8 cellular contexts compared by ENCODE assay signal in genomic region chr1:208177656-208178055, GRCh38.
DNase-seq lines count a peak whose midpoint lies in the region; ATAC-seq, FAIRE-seq and TF ChIP-seq lines count a peak whose summit lies in the region.

No MANE protein-coding gene starts in this region.

- TF ChIP-seq CTCF in H9 (conservative IDR thresholded peaks at IDR 0.05) (no peak), ovary (IDR thresholded peaks at IDR 0.05) (no peak), psoas muscle (IDR thresholded peaks at IDR 0.05) (no peak)

- peak; percentile 68 for FAIRE-seq in GM12892 (lab: Jason Lieb, UNC)

- H4K5ac ChIP-seq in H9 (ENCODE audit: insufficient read length, low read depth, low read length), result no peak overlapping the region

- H4K91ac ChIP-seq in H9 (ENCODE audit: insufficient read length, low read depth, low read length), result no peak overlapping the region

- no peaks in the 10 kb centered on the region for H3K27me3 ChIP-seq in H9 (ENCODE audit: insufficient read depth, low read length)
- no peaks in the 10 kb centered on the region; the same call in 1 of the 2 replicates for H3K27me3 ChIP-seq in iPS-20b (ENCODE audit: insufficient read depth, low read length)
- no peaks in the 10 kb centered on the region for H3K27me3 ChIP-seq in ovary
- H3K27me3 ChIP-seq in psoas muscle (ENCODE audit: insufficient read depth in 3 of 3, low read length in 2 of 3), result no peaks in the 10 kb centered on the region

- H3K79me2 ChIP-seq in H9 (ENCODE audit: insufficient read depth, low read length), result no peaks in the 10 kb centered on the region

- peaks cover 1% of the 10 kb centered on the region; the same call in 1 of the 2 replicates for H3K27me3 Mint-ChIP-seq in H9 (ENCODE audit: low read depth)

- H3T11ph ChIP-seq in H9 (ENCODE audit: low read length), result no peak overlapping the region

- H3K36me3 ChIP-seq in iPS-20b (ENCODE audit: insufficient read depth, low read depth, low read length) (no peaks in the 10 kb centered on the region), ovary (no peaks in the 10 kb centered on the region), psoas muscle (ENCODE audit: insufficient read depth in 1 of 2, low read depth in 1 of 2) (no peaks in the 10 kb centered on the region)

- H2BK15ac ChIP-seq in H9 (ENCODE audit: low read depth, low read length), result no peak overlapping the region

- intact Hi-C loops in ovary (cut with DNase I), result loop anchor here in 1 of 4 donors (2.0 kb wide), 1 partner anchor 15 kb away; no protein-coding TSS in a partner anchor
- intact Hi-C loops in Right ventricle myocardium inferior (cut with DNase I), result no loop called here
- intact Hi-C loops in psoas muscle (cut with DNase I), result no loop called here

- no peak overlapping the region for H2BK120ac ChIP-seq in H9 (ENCODE audit: low read depth, low read length, poor library complexity, severe bottlenecking)

- H3K27ac ChIP-seq in H9 (ENCODE audit: insufficient read length, low read depth, low read length) (no peak overlapping the region), iPS-20b (ENCODE audit: low read length) (no peak overlapping the region), ovary (no peak overlapping the region), psoas muscle (no peak overlapping the region)

- no CpG with 5 or more reads among the region's 3 CpGs for whole genome bisulfite sequencing in H9 (ENCODE audit: extremely low coverage, insufficient read length, low lambda C conversion rate)
- 51 to 79% (median 70%) methylated on average over 3 of the region's 3 CpGs for WGBS in ovary, 3 donors
- WGBS in psoas muscle, 3 donors, result 51 to 60% (median 59%) methylated on average over 3 of the region's 3 CpGs

- H2AK5ac ChIP-seq in H9 (ENCODE audit: insufficient read length, low read length), result no peak overlapping the region

- H2BK5ac ChIP-seq in H9 (ENCODE audit: insufficient read length, low read length), result no peak overlapping the region

- peaks cover 50 to 65% of the 10 kb centered on the region in 2 experiments for H3K4me1 Mint-ChIP-seq in H9

- no peak overlapping the region for H3K23ac ChIP-seq in H9 (ENCODE audit: insufficient read length, low read depth, low read length)

- no peak overlapping the region for H3K18ac ChIP-seq in H9 (ENCODE audit: insufficient read length, low read depth, low read length)

- H3K27ac Mint-ChIP-seq in H9, result no peak overlapping the region

- H3K23me2 ChIP-seq in H9 (ENCODE audit: insufficient read length, low read depth, low read length, poor library complexity, severe bottlenecking), result peaks cover 3% of the 10 kb centered on the region

- H3K4me2 ChIP-seq in H9 (ENCODE audit: insufficient read depth, insufficient read length, low read length), result no peak overlapping the region

- no peak for TF ChIP-seq EP300 in ovary (IDR thresholded peaks at IDR 0.05)

- no peak overlapping the region for H3K14ac ChIP-seq in H9 (ENCODE audit: insufficient read depth, low read length)

- no peaks in the 10 kb centered on the region for H3K79me1 ChIP-seq in H9 (ENCODE audit: insufficient read depth, low read depth, low read length, poor library complexity, severe bottlenecking)

- 0 out of 2 replicates have a peak overlapping the region, but pooled peaks have one; percentile 19 for H3K4me3 ChIP-seq in iPS-20b (ENCODE audit: low read length)
- H3K4me3 ChIP-seq in ovary, result no peak overlapping the region
- no peak overlapping the region for H3K4me3 ChIP-seq in psoas muscle

- peak; percentile 19 for DNase-seq in GM12892 (ENCODE audit: insufficient read length)
- DNase-seq in H9, result peak; percentile 66
- DNase-seq in NCI-H146 treated with DMSO at 0.1 percent for 48 hours (lab: John Stamatoyannopoulos, UW; ENCODE audit: unreplicated experiment), result peak; percentile 49
- DNase-seq in Ammon's horn (ENCODE audit: low spot score), result no peak
- DNase-seq in ovary, result no peak
- no peak for DNase-seq in Right ventricle myocardium inferior (ENCODE audit: missing footprints)
- no peak for DNase-seq in psoas muscle

- H3K9me3 ChIP-seq in H9 (ENCODE audit: control insufficient read depth, low read depth, low read length) (no peaks in the 10 kb centered on the region), iPS-20b (ENCODE audit: insufficient read depth, low read depth, low read length) (no peaks in the 10 kb centered on the region), ovary (no peaks in the 10 kb centered on the region), psoas muscle (no peaks in the 10 kb centered on the region)

- no peak overlapping the region for H3K9ac ChIP-seq in H9 (ENCODE audit: extremely low read depth, insufficient read length, low read length)
- H3K9ac ChIP-seq in iPS-20b (ENCODE audit: low read depth, low read length), result no peak overlapping the region

- no peak overlapping the region for H2BK20ac ChIP-seq in H9 (ENCODE audit: low read depth, low read length, poor library complexity, severe bottlenecking)

- TF ChIP-seq POLR2A in GM12892 (IDR thresholded peaks at IDR 0.05; ENCODE audit: low read depth, low read length) (no peak), ovary (IDR thresholded peaks at IDR 0.05) (no peak)

- H3K36me3 Mint-ChIP-seq in H9 (ENCODE audit: insufficient read depth in 1 of 3, low read depth in 3 of 3), result no peaks in the 10 kb centered on the region

- H4K20me1 ChIP-seq in H9 (ENCODE audit: control insufficient read depth, insufficient read depth, insufficient read length), result no peaks in the 10 kb centered on the region

- H4K8ac ChIP-seq in H9 (replicated peaks; ENCODE audit: insufficient read length, low read depth, low read length), result no peak overlapping the region

- no peak overlapping the region for H3K4ac ChIP-seq in H9 (ENCODE audit: low read depth, low read length)

- H2AFZ ChIP-seq in H9 (ENCODE audit: low read length), result no peak overlapping the region

- no peak for ATAC-seq in Right ventricle myocardium inferior
- ATAC-seq in psoas muscle, result no peak

- no peak overlapping the region for H3K56ac ChIP-seq in H9 (ENCODE audit: insufficient read length, low read depth, low read length)

- H2BK12ac ChIP-seq in H9 (ENCODE audit: insufficient read length, low read depth, low read length), result no peak overlapping the region

- H3K4me3 Mint-ChIP-seq in H9, result no peak overlapping the region

- peaks cover 3% of the 10 kb centered on the region; the same call in 1 of the 2 replicates for H3K4me1 ChIP-seq in H9 (ENCODE audit: insufficient read depth, low read length)
- H3K4me1 ChIP-seq in iPS-20b (ENCODE audit: insufficient read depth, low read length), result peaks cover 30% of the 10 kb centered on the region
- H3K4me1 ChIP-seq in ovary (ENCODE audit: insufficient read depth), result peaks cover 29% of the 10 kb centered on the region
- H3K4me1 ChIP-seq in psoas muscle, result peaks cover 16% of the 10 kb centered on the region

- no peaks in the 10 kb centered on the region for H3K9me3 Mint-ChIP-seq in H9

Comparison
In these comparisons a context has a peak if more than half of its experiments do, and no peak if none do; other contexts are left out.
1. DNase-seq: peak in GM12892 (single experiment), H9 (single experiment) and NCI-H146 treated with DMSO at 0.1 percent for 48 hours (single experiment); none in Ammon's horn (single experiment), ovary (0 of 5), Right ventricle myocardium inferior (single experiment) and psoas muscle (0 of 2).